19 cellular contexts compared by ENCODE assay signal in genomic region chr6:25346064-25346463, GRCh38.
DNase-seq lines count a peak whose midpoint lies in the region; ATAC-seq, FAIRE-seq and TF ChIP-seq lines count a peak whose summit lies in the region.
"Had no signal": no experiment of that assay in that cellular context is flagged by ENCODE, and none has a peak within 500 bp of the region (broad histone marks: within the 10 kb centered on the region; RNA-seq: fewer than 3 reads in every experiment).

No MANE protein-coding gene starts in this region.

- no peaks in the 10 kb centered on the region for H3K27me3 Mint-ChIP-seq in activated naive CD8-positive, alpha-beta T cell treated with anti-CD3 and anti-CD28 coated beads for 36 hours
- H3K27me3 Mint-ChIP-seq: activated naive CD8-positive, alpha-beta T cell treated with anti-CD3 and anti-CD28 coated beads, Interleukin-2, amount 10 ng/mL, durations not matched to agents 7 days and 5 days; naive thymus-derived CD8-positive, alpha-beta T cell had no signal

- no peak overlapping the region for H3K27ac ChIP-seq in HepG2 (ENCODE audit: extremely low read length, insufficient read depth, low read length)
- H3K27ac ChIP-seq: breast epithelium, gastroesophageal sphincter, testis had no signal

- peak; percentile 63 for DNase-seq in ELF-1 (ENCODE audit: low read depth, low spot score)
- peak; percentile 45 for DNase-seq in NCI-H187 treated with DMSO at 0.1 percent for 48 hours (lab: John Stamatoyannopoulos, UW)
- peak; percentile 60 for DNase-seq in OCI-M1 (lab: John Stamatoyannopoulos, UW)
- DNase-seq in HepG2 (ENCODE audit: low spot score), result no peak
- DNase-seq in activated naive CD8-positive, alpha-beta T cell treated with anti-CD3 and anti-CD28 coated beads for 36 hours, result no peak
- DNase-seq in stimulated activated CD4-positive, alpha-beta T cell treated with anti-CD3 and anti-CD28 coated beads, Interleukin-2, amount 100 ng/mL, for 48 hours, result no peak
- DNase-seq: activated naive CD8-positive, alpha-beta T cell treated with anti-CD3 and anti-CD28 coated beads, Interleukin-2, amount 10 ng/mL, durations not matched to agents 7 days and 5 days; activated T-cell treated with anti-CD3 and anti-CD28 coated beads, Interleukin-2, amount 50 U/mL, for 72 hours; COR-L47; naive thymus-derived CD8-positive, alpha-beta T cell; NCI-H1436; posterior cingulate gyrus; testis had no signal

- no peak overlapping the region for H3K27ac Mint-ChIP-seq in activated naive CD8-positive, alpha-beta T cell treated with anti-CD3 and anti-CD28 coated beads for 36 hours
- H3K27ac Mint-ChIP-seq: activated naive CD8-positive, alpha-beta T cell treated with anti-CD3 and anti-CD28 coated beads, Interleukin-2, amount 10 ng/mL, durations not matched to agents 7 days and 5 days; activated T-cell treated with anti-CD3 and anti-CD28 coated beads, Interleukin-2, amount 50 U/mL, for 72 hours; naive thymus-derived CD8-positive, alpha-beta T cell had no signal

- 32% methylated on average over 3 of the region's 3 CpGs for WGBS in HepG2 (ENCODE audit: low lambda C conversion rate)

- TF ChIP-seq CTCF in HepG2 (CRISPR knock-in tag; IDR thresholded peaks at IDR 0.05), result no peak

- no peaks in the 10 kb centered on the region for H3K9me3 Mint-ChIP-seq in activated naive CD8-positive, alpha-beta T cell treated with anti-CD3 and anti-CD28 coated beads for 36 hours
- H3K9me3 Mint-ChIP-seq: activated naive CD8-positive, alpha-beta T cell treated with anti-CD3 and anti-CD28 coated beads, Interleukin-2, amount 10 ng/mL, durations not matched to agents 7 days and 5 days; activated T-cell treated with anti-CD3 and anti-CD28 coated beads, Interleukin-2, amount 50 U/mL, for 72 hours; naive thymus-derived CD8-positive, alpha-beta T cell had no signal

- no peaks in the 10 kb centered on the region for H3K36me3 Mint-ChIP-seq in activated naive CD8-positive, alpha-beta T cell treated with anti-CD3 and anti-CD28 coated beads for 36 hours

- H3K4me1 Mint-ChIP-seq in activated naive CD8-positive, alpha-beta T cell treated with anti-CD3 and anti-CD28 coated beads for 36 hours, result peaks cover 13% of the 10 kb centered on the region

- in situ Hi-C loops in HepG2 (cut with HindIII; ENCODE audit: extremely low pct_ligation_motif_present, low pct_unique_long_range_greater_than_20kb), result no loop called here

- no peaks in the 10 kb centered on the region for H3K27me3 ChIP-seq in HepG2 (ENCODE audit: control insufficient read depth in 1 of 2, insufficient read depth in 2 of 2, low read length in 2 of 2)
- H3K27me3 ChIP-seq: breast epithelium, gastroesophageal sphincter, testis had no signal

- no peak for TF ChIP-seq EP300 in HepG2 (IDR thresholded peaks at IDR 0.05; ENCODE audit: low read depth in 2 of 2, low read length in 2 of 2)
- no peak for TF ChIP-seq EP300 in HepG2 (CRISPR knock-in tag; IDR thresholded peaks at IDR 0.05; ENCODE audit: borderline replicate concordance)

- no peak overlapping the region for H3K4me3 ChIP-seq in HepG2 (replicated peaks in 1 of 3; ENCODE audit: insufficient read depth in 1 of 3, low read depth in 2 of 3, low read length in 3 of 3)
- H3K4me3 ChIP-seq: breast epithelium, gastroesophageal sphincter, GM12878, testis had no signal

- H3K36me3 ChIP-seq in HepG2 (replicated peaks in 1 of 2; ENCODE audit: control insufficient read depth in 1 of 2, insufficient read depth in 2 of 2, low read length in 2 of 2), result no peaks in the 10 kb centered on the region
- H3K36me3 ChIP-seq: breast epithelium, gastroesophageal sphincter had no signal

- no peak overlapping the region for H3K4me3 Mint-ChIP-seq in activated naive CD8-positive, alpha-beta T cell treated with anti-CD3 and anti-CD28 coated beads for 36 hours
- H3K4me3 Mint-ChIP-seq: activated naive CD8-positive, alpha-beta T cell treated with anti-CD3 and anti-CD28 coated beads, Interleukin-2, amount 10 ng/mL, durations not matched to agents 7 days and 5 days; activated T-cell treated with anti-CD3 and anti-CD28 coated beads, Interleukin-2, amount 50 U/mL, for 72 hours; naive thymus-derived CD8-positive, alpha-beta T cell had no signal

- no peaks in the 10 kb centered on the region for H3K79me2 ChIP-seq in HepG2 (ENCODE audit: insufficient read depth, low read length)

- TF ChIP-seq POLR2A in HepG2 (IDR thresholded peaks at IDR 0.05; ENCODE audit: insufficient read depth in 1 of 2, low read depth in 2 of 2, low read length in 2 of 2), result no peak

- POLR2A ChIA-PET in HepG2 (lab: Yijun Ruan, JAX), result no interaction called here

- no peak for TF ChIP-seq RAD21 in HepG2 (CRISPR knock-in tag; IDR thresholded peaks at IDR 0.05)

- no peaks in the 10 kb centered on the region for H4K20me1 ChIP-seq in HepG2 (ENCODE audit: insufficient read depth, low read length)

- no peaks in the 10 kb centered on the region for H3K9me3 ChIP-seq in HepG2 (ENCODE audit: low read length)
- H3K9me3 ChIP-seq: breast epithelium, gastroesophageal sphincter, testis had no signal

- FAIRE-seq in HepG2 (lab: Jason Lieb, UNC), result no peak
- FAIRE-seq: G401.6, GM12878 had no signal

- CTCF ChIA-PET in HepG2 (lab: Yijun Ruan, JAX; ENCODE audit: low intra/inter-chr PET ratio, low total read pairs), result no interaction called here

- H2AFZ ChIP-seq in HepG2 (ENCODE audit: low read length), result no peak overlapping the region

- intact Hi-C loops in HepG2 (cut with micrococcal nuclease; ENCODE audit: unreplicated experiment), result no loop called here

- H3K4me1 ChIP-seq in HepG2 (ENCODE audit: insufficient read depth, low read length), result no peaks in the 10 kb centered on the region
- H3K4me1 ChIP-seq: breast epithelium had no signal

- ATAC-seq in HepG2 (no peak), HG03521 (IDR thresholded peaks at IDR 0.05; ENCODE audit: unreplicated experiment) (no peak), GM19463 (IDR thresholded peaks at IDR 0.05; ENCODE audit: unreplicated experiment) (no peak)
- ATAC-seq: activated T-cell treated with anti-CD3 and anti-CD28 coated beads, Interleukin-2, amount 50 U/mL, for 72 hours; gastroesophageal sphincter; GM12878; naive thymus-derived CD8-positive, alpha-beta T cell had no signal

- H3K4me2 ChIP-seq in HepG2 (ENCODE audit: low read depth, low read length), result no peak overlapping the region

- no TSS peak for BruUV-seq in HepG2 (replicated peaks; lab: Mats Ljungman, UMichigan)

- no peak overlapping the region for H3K9ac ChIP-seq in HepG2 (ENCODE audit: insufficient read depth, low read depth, low read length)

TF ChIP-seq in HepG2, 621 proteins besides CTCF, POLR2A, EP300 and RAD21:
- TF ChIP-seq ATF7 (IDR thresholded peaks at IDR 0.05) (peak; percentile 90), ATF7 (CRISPR knock-in tag; IDR thresholded peaks at IDR 0.05) (no peak), TFAP4 (IDR thresholded peaks at IDR 0.05; ENCODE audit: borderline replicate concordance, low read depth) (peak; percentile 45; the same call in 1 of the 2 replicates), CREB1 (IDR thresholded peaks at IDR 0.05) (peak; percentile 77), CREB1 (CRISPR knock-in tag; IDR thresholded peaks at IDR 0.05) (no peak), POLR2G (IDR thresholded peaks at IDR 0.05; ENCODE audit: low read depth, low read length) (no peak)

Comparison
In these comparisons a context has a peak if more than half of its experiments do, and no peak if none do; other contexts are left out.
1. DNase-seq: peak in ELF-1 (single experiment), NCI-H187 treated with DMSO at 0.1 percent for 48 hours (single experiment) and OCI-M1 (single experiment); none in HepG2 (single experiment), activated naive CD8-positive, alpha-beta T cell treated with anti-CD3 and anti-CD28 coated beads for 36 hours (single experiment) and stimulated activated CD4-positive, alpha-beta T cell treated with anti-CD3 and anti-CD28 coated beads, Interleukin-2, amount 100 ng/mL, for 48 hours (0 of 2).